ENCODE assay signal across 27 cellular contexts in genomic region chr15:39291036-39291435, GRCh38.
"Had no signal": no experiment of that assay in that cellular context is flagged by ENCODE, and none has a peak within 500 bp of the region (broad histone marks: within the 10 kb centered on the region; RNA-seq: fewer than 3 reads in every experiment).

No MANE protein-coding gene starts in this region.

- H3K4me3 ChIP-seq: neural progenitor cell, pancreas, prostate gland, right lobe of liver, sigmoid colon, skin epidermis, smooth muscle cell, spleen, stomach, thoracic aorta, thyroid gland, tibial nerve, upper lobe of left lung, vagina had no signal

- H3K4me2 ChIP-seq: neural progenitor cell, smooth muscle cell had no signal

- H3K4me1 Mint-ChIP-seq: naive thymus-derived CD4-positive, alpha-beta T cell; natural killer cell; neural progenitor cell; stimulated activated effector memory CD8-positive, alpha-beta T cell treated with anti-CD3 and anti-CD28 coated beads, Interleukin-12 subunit alpha, Interleukin-12 subunit beta, amount 100 ng/mL, for 72 hours; stimulated activated naive B cell treated with anti-CD40 and anti-IgM and Interleukin-4, amounts not matched to agents 10 μg/mL and 1 μg/mL and 100 μg/mL, for 72 hours had no signal

- H3K36me3 ChIP-seq: neural progenitor cell, pancreas, prostate gland, right lobe of liver, sigmoid colon, spleen, stomach, thoracic aorta, thyroid gland, tibial nerve, upper lobe of left lung, vagina had no signal

- H3K9ac ChIP-seq: neural progenitor cell had no signal

- H3K27ac Mint-ChIP-seq: naive thymus-derived CD4-positive, alpha-beta T cell; natural killer cell; nephron; neural progenitor cell; stimulated activated effector memory CD8-positive, alpha-beta T cell treated with anti-CD3 and anti-CD28 coated beads, Interleukin-12 subunit alpha, Interleukin-12 subunit beta, amount 100 ng/mL, for 72 hours; stimulated activated naive B cell treated with anti-CD40 and anti-IgM and Interleukin-4, amounts not matched to agents 10 μg/mL and 1 μg/mL and 100 μg/mL, for 72 hours; stimulated activated naive CD8-positive, alpha-beta T cell treated with anti-CD3 and anti-CD28 coated beads, Interleukin-15, Interleukin-2, amounts not matched to agents 100 ng/mL and 50 ng/mL, for 24 hours had no signal

- H3K4me1 ChIP-seq: neural progenitor cell, prostate gland, right lobe of liver, spleen, thyroid gland, vagina had no signal

- ATAC-seq: naive thymus-derived CD4-positive, alpha-beta T cell; natural killer cell; pancreas; right cardiac atrium; right lobe of liver; stimulated activated effector memory CD8-positive, alpha-beta T cell treated with anti-CD3 and anti-CD28 coated beads, Interleukin-12 subunit alpha, Interleukin-12 subunit beta, amount 100 ng/mL, for 72 hours; stimulated activated naive B cell treated with anti-CD40 and anti-IgM and Interleukin-4, amounts not matched to agents 10 μg/mL and 1 μg/mL and 100 μg/mL, for 72 hours had no signal

- H3K4me3 Mint-ChIP-seq: naive thymus-derived CD4-positive, alpha-beta T cell; natural killer cell; nephron; neural progenitor cell; stimulated activated effector memory CD8-positive, alpha-beta T cell treated with anti-CD3 and anti-CD28 coated beads, Interleukin-12 subunit alpha, Interleukin-12 subunit beta, amount 100 ng/mL, for 72 hours; stimulated activated naive B cell treated with anti-CD40 and anti-IgM and Interleukin-4, amounts not matched to agents 10 μg/mL and 1 μg/mL and 100 μg/mL, for 72 hours; stimulated activated naive CD8-positive, alpha-beta T cell treated with anti-CD3 and anti-CD28 coated beads, Interleukin-15, Interleukin-2, amounts not matched to agents 100 ng/mL and 50 ng/mL, for 24 hours had no signal

- H3K27me3 ChIP-seq: neural progenitor cell, pancreas, right lobe of liver, sigmoid colon, stomach, thyroid gland, tibial nerve, upper lobe of left lung, vagina had no signal

- H3K27ac ChIP-seq: neural progenitor cell, pancreas, prostate gland, right lobe of liver, sigmoid colon, skin epidermis, spleen, stomach, thoracic aorta, thyroid gland, tibial nerve, upper lobe of left lung, vagina had no signal

- H2AFZ ChIP-seq: neural progenitor cell had no signal

- DNase-seq: naive thymus-derived CD4-positive, alpha-beta T cell; natural killer cell; occipital lobe; pancreas; right cardiac atrium; right lobe of liver; sigmoid colon; spleen; stimulated activated CD4-positive, alpha-beta T cell treated with anti-CD3 and anti-CD28 coated beads, Interleukin-12 subunit alpha, Interleukin-12 subunit beta, amount 100 ng/mL, for 4 hours; stimulated activated CD4-positive, alpha-beta T cell treated with anti-CD3 and anti-CD28 coated beads, Interleukin-1b, Interleukin-23, amount 100 ng/mL, for 48 hours; stimulated activated CD4-positive, alpha-beta T cell treated with anti-CD3 and anti-CD28 coated beads, Interleukin-4, amount 100 ng/mL, for 1 hour; stimulated activated naive B cell treated with anti-CD40 and anti-IgM and Interleukin-4, amounts not matched to agents 10 μg/mL and 1 μg/mL and 100 μg/mL, for 72 hours; stimulated activated naive CD4-positive, alpha-beta T cell treated with Interleukin-2 at 50 U/mL for 16 hours; stomach; thyroid gland; trophoblast cell; upper lobe of left lung had no signal

- H3K36me3 Mint-ChIP-seq: natural killer cell; neural progenitor cell; stimulated activated effector memory CD8-positive, alpha-beta T cell treated with anti-CD3 and anti-CD28 coated beads, Interleukin-12 subunit alpha, Interleukin-12 subunit beta, amount 100 ng/mL, for 72 hours; stimulated activated naive B cell treated with anti-CD40 and anti-IgM and Interleukin-4, amounts not matched to agents 10 μg/mL and 1 μg/mL and 100 μg/mL, for 72 hours had no signal

- H3K9me3 Mint-ChIP-seq: neural progenitor cell had no signal

- H3K9me3 ChIP-seq: pancreas, prostate gland, right lobe of liver, sigmoid colon, stomach, thoracic aorta, thyroid gland, upper lobe of left lung, vagina had no signal
